Comparison of ENCODE assay signal across 1 cellular context in genomic region chrX:1578511-1579173, GRCh38.
TF ChIP-seq lines count a peak whose summit lies in the region.

No MANE protein-coding gene starts in this region.

TF ChIP-seq in GM12878, 131 proteins besides CTCF, POLR2A, EP300 and RAD21 (continued from another document):
- TF ChIP-seq ZBTB40 (IDR thresholded peaks at IDR 0.05; ENCODE audit: borderline replicate concordance) = no peak
- no peak for TF ChIP-seq GABPA (IDR thresholded peaks at IDR 0.05; ENCODE audit: low read depth)
- TF ChIP-seq BCL11A (IDR thresholded peaks at IDR 0.05; ENCODE audit: low read depth, low read length) = no peak
- no peak for TF ChIP-seq SKIL (IDR thresholded peaks at IDR 0.05; ENCODE audit: low read depth, poor library complexity, severe bottlenecking)
- no peak for TF ChIP-seq ETV6 (conservative IDR thresholded peaks at IDR 0.05 in 1 of 2, IDR thresholded peaks at IDR 0.05 in 1 of 2; ENCODE audit: borderline replicate concordance in 1 of 2, low read depth in 1 of 2)
- TF ChIP-seq STAT1 (conservative IDR thresholded peaks at IDR 0.05) = no peak
- TF ChIP-seq TAF1 (IDR thresholded peaks at IDR 0.05; ENCODE audit: borderline replicate concordance, low read depth, low read length) = no peak
- no peak for TF ChIP-seq HDAC2 (IDR thresholded peaks at IDR 0.05)
- TF ChIP-seq DPF2 (IDR thresholded peaks at IDR 0.05) = 0 out of 2 replicates have a peak, but pooled peaks have one; percentile 20
